20 cellular contexts compared by ENCODE assay signal in the genomic region with DNA sequence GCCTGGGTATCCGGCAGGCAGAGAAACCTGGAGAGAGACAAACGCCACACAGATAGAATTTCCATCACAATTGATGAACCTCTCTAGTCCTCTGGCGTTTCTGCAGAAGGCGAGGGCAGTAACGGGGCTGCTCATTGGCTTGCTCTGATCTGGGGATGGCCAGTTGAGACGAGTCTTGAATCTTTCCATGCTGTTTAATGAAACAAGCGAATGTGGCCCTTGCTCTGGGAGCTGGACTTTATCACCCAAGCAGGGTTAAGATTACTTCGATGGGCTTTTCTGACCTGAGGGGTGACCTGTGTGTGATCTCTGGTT. TPM values are rescaled to one million over a fixed set of nuclear protein-coding genes. Genes with fewer than 3 reads are reported as not detected.
A peak's percentile ranks its signal among the peaks of the same experiment; 100 is the strongest.
DNase-seq lines count a peak whose midpoint lies in the region; ATAC-seq and TF ChIP-seq lines count a peak whose summit lies in the region.
"Had no signal": no experiment of that assay in that cellular context is flagged by ENCODE, and none has a peak within 500 bp of the region (broad histone marks: within the 10 kb centered on the region; RNA-seq: fewer than 3 reads in every experiment).

No MANE protein-coding gene starts in this region.

- H3K36me3 Mint-ChIP-seq in immature natural killer cell: no peaks in the 10 kb centered on the region

- no peaks in the 10 kb centered on the region for H3K36me3 ChIP-seq in BLaER1 treated with 17β-estradiol and CSF1 and Interleukin-3, amounts not matched to agents 10 nM and 100 nM
- H3K36me3 ChIP-seq in HUES64 (ENCODE audit: insufficient read depth, low read length) (no peaks in the 10 kb centered on the region), mesendoderm (ENCODE audit: control insufficient read depth, insufficient read depth, low read length) (no peaks in the 10 kb centered on the region)
- H3K36me3 ChIP-seq: upper lobe of right lung had no signal

- H3K79me2 ChIP-seq in mesendoderm (ENCODE audit: control insufficient read depth, insufficient read depth, low read length): no peaks in the 10 kb centered on the region

- no peak overlapping the region for H4K8ac ChIP-seq in mesendoderm (ENCODE audit: low read depth, low read length)

- H2BK5ac ChIP-seq in mesendoderm (ENCODE audit: low read length): no peak overlapping the region

- no peak overlapping the region for H3K18ac ChIP-seq in mesendoderm (ENCODE audit: low read length)

- no peaks in the 10 kb centered on the region for H3K4me1 Mint-ChIP-seq in immature natural killer cell

- H3K27me3 ChIP-seq in BLaER1 treated with 17β-estradiol and CSF1 and Interleukin-3, amounts not matched to agents 10 nM and 100 nM: peaks cover 19 to 40% (median 33%) of the 10 kb centered on the region in 11 experiments
- H3K27me3 ChIP-seq in HUES64 (ENCODE audit: insufficient read depth, low read length) (0 out of 2 replicates have a peak, but pooled peaks cover 5% of the 10 kb centered on the region), mesendoderm (ENCODE audit: insufficient read depth, low read length, poor library complexity) (no peaks in the 10 kb centered on the region)

- no peak overlapping the region for H3K27ac Mint-ChIP-seq in immature natural killer cell
- H3K27ac Mint-ChIP-seq: activated CD8-positive, alpha-beta T cell treated with anti-CD3 and anti-CD28 coated beads for 36 hours had no signal

- H3K4me3 Mint-ChIP-seq in immature natural killer cell: no peak overlapping the region
- H3K4me3 Mint-ChIP-seq: activated CD8-positive, alpha-beta T cell treated with anti-CD3 and anti-CD28 coated beads for 36 hours had no signal

- H4K20me1 ChIP-seq in BLaER1 treated with 17β-estradiol and CSF1 and Interleukin-3, amounts not matched to agents 10 nM and 100 nM: no peaks in the 10 kb centered on the region

- H2AK5ac ChIP-seq in mesendoderm (ENCODE audit: low read length): no peak overlapping the region

- no peak overlapping the region for H2BK15ac ChIP-seq in mesendoderm (replicated peaks; ENCODE audit: low read depth)

- peaks cover 0 to 8% (median 0%) of the 10 kb centered on the region in 11 experiments; a peak in 1 of 22 replicates for H3K9me3 ChIP-seq in BLaER1 treated with 17β-estradiol and CSF1 and Interleukin-3, amounts not matched to agents 10 nM and 100 nM (replicated peaks in 1 of 11)
- no peaks in the 10 kb centered on the region for H3K9me3 ChIP-seq in HUES64 (ENCODE audit: insufficient read depth, low read depth, low read length)
- H3K9me3 ChIP-seq: upper lobe of right lung had no signal

- H3K9ac ChIP-seq in BLaER1 treated with 17β-estradiol and CSF1 and Interleukin-3, amounts not matched to agents 10 nM and 100 nM: no peak overlapping the region
- H3K9ac ChIP-seq in HUES64 (ENCODE audit: low read depth, low read length) (peak overlapping the region; percentile 48; the same call in 1 of the 2 replicates), mesendoderm (ENCODE audit: low read length) (peak overlapping the region; percentile 6)

- H3K4ac ChIP-seq in mesendoderm (ENCODE audit: low read depth, low read length): no peak overlapping the region

- H3K9me3 Mint-ChIP-seq in immature natural killer cell: no peaks in the 10 kb centered on the region
- H3K9me3 Mint-ChIP-seq: activated CD8-positive, alpha-beta T cell treated with anti-CD3 and anti-CD28 coated beads for 36 hours had no signal

- H3K23ac ChIP-seq in mesendoderm (ENCODE audit: low read length): no peak overlapping the region

- peak overlapping the region; percentile 11 for H3K56ac ChIP-seq in mesendoderm (ENCODE audit: low read length)

- TF ChIP-seq CTCF in epithelial cell of proximal tubule (conservative IDR thresholded peaks at IDR 0.05; ENCODE audit: low read depth, low read length): no peak

- H4K5ac ChIP-seq in mesendoderm (ENCODE audit: low read length): no peak overlapping the region

- H3K4me1 ChIP-seq in BLaER1 treated with 17β-estradiol and CSF1 and Interleukin-3, amounts not matched to agents 10 nM and 100 nM: peaks cover 0 to 50% (median 29%) of the 10 kb centered on the region in 10 experiments; a peak in 16 of 20 replicates
- peaks cover 22% of the 10 kb centered on the region for H3K4me1 ChIP-seq in HUES64 (ENCODE audit: insufficient read depth, low read length)
- H3K4me1 ChIP-seq in mesendoderm (ENCODE audit: control insufficient read depth, low read depth, low read length): no peaks in the 10 kb centered on the region

- no peak overlapping the region for H2BK120ac ChIP-seq in mesendoderm (ENCODE audit: low read depth, low read length)

- H3K79me1 ChIP-seq in mesendoderm (ENCODE audit: low read length): no peaks in the 10 kb centered on the region

- DNase-seq in epithelial cell of proximal tubule (ENCODE audit: low read depth) (no peak), mesendoderm (peak; percentile 63), NCI-H128 (lab: John Stamatoyannopoulos, UW; ENCODE audit: unreplicated experiment) (no peak), immature natural killer cell (no peak), AG08395 (ENCODE audit: low spot score) (no peak)
- DNase-seq: activated T-cell treated with anti-CD3 and anti-CD28 coated beads, Interleukin-2, amount 50 U/mL, for 1 hour; amniotic stem cell; GDM1; glutamatergic neuron; Kasumi-1; NCI-H2081; retina; SIG-M5 had no signal

- ATAC-seq in GM18867 (IDR thresholded peaks at IDR 0.05; ENCODE audit: unreplicated experiment): no peak

- H3K27me3 Mint-ChIP-seq in immature natural killer cell (ENCODE audit: low read depth in 3 of 3): peaks cover 1 to 19% (median 6%) of the 10 kb centered on the region in 3 donors

- WGBS in HUES64: 37% methylated on average over 8 of the region's 8 CpGs
- no CpG with 5 or more reads among the region's 8 CpGs for WGBS in mesendoderm (ENCODE audit: extremely low coverage, insufficient coverage, low lambda C conversion rate)

- H3K4me2 ChIP-seq in BLaER1 treated with 17β-estradiol and CSF1 and Interleukin-3, amounts not matched to agents 10 nM and 100 nM: peak overlapping the region in 8 of 11 experiments; percentile 31 to 79 (median 64); a peak in 14 of 22 replicates
- H3K4me2 ChIP-seq in mesendoderm (ENCODE audit: low read length): peak overlapping the region; percentile 54

- no peak overlapping the region for H3K27ac ChIP-seq in BLaER1 treated with 17β-estradiol and CSF1 and Interleukin-3, amounts not matched to agents 10 nM and 100 nM
- H3K27ac ChIP-seq in HUES64 (ENCODE audit: low read depth, low read length): peak overlapping the region; percentile 78
- no peak overlapping the region for H3K27ac ChIP-seq in mesendoderm (ENCODE audit: low read depth, low read length)
- H3K27ac ChIP-seq: coronary artery, upper lobe of right lung had no signal

- no peak overlapping the region for H3K4me3 ChIP-seq in BLaER1 treated with 17β-estradiol and CSF1 and Interleukin-3, amounts not matched to agents 10 nM and 100 nM
- peak overlapping the region; percentile 49 for H3K4me3 ChIP-seq in HUES64 (ENCODE audit: low read length)
- peak overlapping the region; percentile 15 for H3K4me3 ChIP-seq in epithelial cell of proximal tubule (ENCODE audit: low read depth, low read length)
- no peak overlapping the region for H3K4me3 ChIP-seq in mesendoderm (ENCODE audit: low read length)
- H3K4me3 ChIP-seq: lung, upper lobe of right lung had no signal

RNA-seq across cellular contexts. Expression of gene CLMN, which starts 42.4 kb away (rescaled TPM):
- polyA plus RNA-seq in HUES64 (2013, experiment 1 of 2): 2.5 TPM
- polyA plus RNA-seq in HUES64 (2013, experiment 2 of 2): 2.9 TPM
- 4.5 and 9.6 TPM in 2 replicates for total RNA-seq in epithelial cell of proximal tubule
- 3.1 TPM for polyA plus RNA-seq in mesendoderm (2013, experiment 1 of 2)
- polyA plus RNA-seq in mesendoderm (2013, experiment 2 of 2): 2.5 TPM
- under 1 TPM in 2 of 3 donors, not detected in 1; 0.09 to 0.39 TPM for polyA plus RNA-seq in immature natural killer cell

Comparison
In these comparisons a context has a peak if more than half of its experiments do, and no peak if none do; other contexts are left out.
1. H3K4me3 ChIP-seq: peak in HUES64 (single experiment) and epithelial cell of proximal tubule (single experiment); none in BLaER1 treated with 17β-estradiol and CSF1 and Interleukin-3, amounts not matched to agents 10 nM and 100 nM (0 of 10) and mesendoderm (single experiment).
2. H3K9ac ChIP-seq: peak in HUES64 (single experiment) and mesendoderm (single experiment); none in BLaER1 treated with 17β-estradiol and CSF1 and Interleukin-3, amounts not matched to agents 10 nM and 100 nM (0 of 11).